ENCODE assay signal across 22 cellular contexts in the genomic region with DNA sequence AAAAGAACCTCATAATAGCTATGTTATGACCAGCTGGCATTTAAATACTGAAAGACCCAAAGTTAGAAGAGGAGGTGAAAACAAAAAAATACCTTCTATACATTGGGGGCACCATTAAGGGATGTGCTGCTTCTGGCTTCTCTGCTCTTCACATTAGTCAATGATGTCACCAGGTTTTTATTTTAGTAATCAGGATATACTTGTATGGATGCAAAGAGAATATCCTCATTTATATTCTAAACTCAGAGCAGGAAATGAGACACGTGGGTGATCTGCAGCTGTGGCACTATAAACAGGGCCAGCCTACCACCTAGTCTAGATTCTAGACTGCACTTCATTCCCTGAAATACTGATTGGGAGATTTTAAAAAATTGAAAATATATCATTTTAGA. TPM values are rescaled to one million over a fixed set of nuclear protein-coding genes. Genes with fewer than 3 reads are reported as not detected.
A peak's percentile ranks its signal among the peaks of the same experiment; 100 is the strongest.
DNase-seq lines count a peak whose midpoint lies in the region; ATAC-seq, FAIRE-seq and TF ChIP-seq lines count a peak whose summit lies in the region.
"Had no signal": no experiment of that assay in that cellular context is flagged by ENCODE, and none has a peak within 500 bp of the region (broad histone marks: within the 10 kb centered on the region; RNA-seq: fewer than 3 reads in every experiment).

No MANE protein-coding gene starts in this region.

- DNase-seq in activated B cell treated with CpG ODN at 0.5 μM for 24 hours (no peak), HPDE6-E6E7 (ENCODE audit: extremely low spot score) (no peak), NCI-H2196 treated with DMSO at 0.1 percent for 48 hours (lab: John Stamatoyannopoulos, UW; ENCODE audit: unreplicated experiment) (no peak), H54 (ENCODE audit: insufficient read length, low spot score) (no peak), suprapubic skin (ENCODE audit: low spot score in 2 of 2) (no peak)
- DNase-seq: activated CD8-positive, alpha-beta memory T cell treated with anti-CD3 and anti-CD28 coated beads, Interleukin-2, amount 10 ng/mL, durations not matched to agents 7 days and 5 days; activated naive CD4-positive, alpha-beta T cell treated with anti-CD3 and anti-CD28 coated beads, Interleukin-2, amount 10 ng/mL, durations not matched to agents 7 days and 5 days; AML-193; DMS53; foreskin melanocyte; lower lobe of right lung; NCI-H526; retina; upper lobe of left lung had no signal

- peaks cover 4% of the 10 kb centered on the region for H3K27me3 Mint-ChIP-seq in activated B cell treated with CpG ODN at 0.5 μM for 24 hours
- H3K27me3 Mint-ChIP-seq: activated CD8-positive, alpha-beta memory T cell treated with anti-CD3 and anti-CD28 coated beads, Interleukin-2, amount 10 ng/mL, durations not matched to agents 7 days and 5 days; activated naive CD4-positive, alpha-beta T cell treated with anti-CD3 and anti-CD28 coated beads, Interleukin-2, amount 10 ng/mL, durations not matched to agents 7 days and 5 days had no signal

- H3K27me3 ChIP-seq in suprapubic skin: no peaks in the 10 kb centered on the region
- H3K27me3 ChIP-seq: breast epithelium, upper lobe of left lung had no signal

- H3K4me3 Mint-ChIP-seq in activated B cell treated with CpG ODN at 0.5 μM for 24 hours: no peak overlapping the region
- H3K4me3 Mint-ChIP-seq: activated CD8-positive, alpha-beta memory T cell treated with anti-CD3 and anti-CD28 coated beads, Interleukin-2, amount 10 ng/mL, durations not matched to agents 7 days and 5 days; activated naive CD4-positive, alpha-beta T cell treated with anti-CD3 and anti-CD28 coated beads, Interleukin-2, amount 10 ng/mL, durations not matched to agents 7 days and 5 days; neural crest cell; WTC11 had no signal

- CTCF ChIA-PET in activated B cell treated with CpG ODN at 0.5 μM for 24 hours (lab: Charles Lee): no interaction called here

- TF ChIP-seq EP300 in suprapubic skin (IDR thresholded peaks at IDR 0.05): no peak

- POLR2A ChIA-PET in activated B cell treated with CpG ODN at 0.5 μM for 24 hours (lab: Charles Lee): no interaction called here

- no peaks in the 10 kb centered on the region for H3K36me3 Mint-ChIP-seq in activated B cell treated with CpG ODN at 0.5 μM for 24 hours (ENCODE audit: low read depth)
- H3K36me3 Mint-ChIP-seq: activated CD8-positive, alpha-beta memory T cell treated with anti-CD3 and anti-CD28 coated beads, Interleukin-2, amount 10 ng/mL, durations not matched to agents 7 days and 5 days; activated naive CD4-positive, alpha-beta T cell treated with anti-CD3 and anti-CD28 coated beads, Interleukin-2, amount 10 ng/mL, durations not matched to agents 7 days and 5 days; WTC11 had no signal

- TF ChIP-seq POLR2A in H54 (IDR thresholded peaks at IDR 0.05; ENCODE audit: low read depth, low read length): no peak
- no peak for TF ChIP-seq POLR2A in suprapubic skin (IDR thresholded peaks at IDR 0.05)

- H3K4me1 ChIP-seq in suprapubic skin: peaks cover 3% of the 10 kb centered on the region
- H3K4me1 ChIP-seq: breast epithelium had no signal

- H3K27ac Mint-ChIP-seq in activated B cell treated with CpG ODN at 0.5 μM for 24 hours: no peak overlapping the region
- H3K27ac Mint-ChIP-seq: activated CD8-positive, alpha-beta memory T cell treated with anti-CD3 and anti-CD28 coated beads, Interleukin-2, amount 10 ng/mL, durations not matched to agents 7 days and 5 days; activated naive CD4-positive, alpha-beta T cell treated with anti-CD3 and anti-CD28 coated beads, Interleukin-2, amount 10 ng/mL, durations not matched to agents 7 days and 5 days; WTC11 had no signal

- H3K4me3 ChIP-seq in suprapubic skin: no peak overlapping the region
- H3K4me3 ChIP-seq: breast epithelium, lower lobe of right lung, upper lobe of left lung had no signal

- intact Hi-C loops in activated B cell treated with CpG ODN at 0.5 μM for 24 hours (cut with micrococcal nuclease): no loop called here

- FAIRE-seq in H54 (lab: Jason Lieb, UNC): no peak
- FAIRE-seq: RCC 7860 had no signal

- no peaks in the 10 kb centered on the region for H3K9me3 Mint-ChIP-seq in activated B cell treated with CpG ODN at 0.5 μM for 24 hours
- H3K9me3 Mint-ChIP-seq: activated naive CD4-positive, alpha-beta T cell treated with anti-CD3 and anti-CD28 coated beads, Interleukin-2, amount 10 ng/mL, durations not matched to agents 7 days and 5 days; neural crest cell had no signal

- H3K36me3 ChIP-seq in suprapubic skin: no peaks in the 10 kb centered on the region
- H3K36me3 ChIP-seq: breast epithelium, lower lobe of right lung, upper lobe of left lung had no signal

- H3K4me1 Mint-ChIP-seq in activated B cell treated with CpG ODN at 0.5 μM for 24 hours: peaks cover 7% of the 10 kb centered on the region
- H3K4me1 Mint-ChIP-seq: activated CD8-positive, alpha-beta memory T cell treated with anti-CD3 and anti-CD28 coated beads, Interleukin-2, amount 10 ng/mL, durations not matched to agents 7 days and 5 days; activated naive CD4-positive, alpha-beta T cell treated with anti-CD3 and anti-CD28 coated beads, Interleukin-2, amount 10 ng/mL, durations not matched to agents 7 days and 5 days; WTC11 had no signal

- no peaks in the 10 kb centered on the region for H3K9me3 ChIP-seq in suprapubic skin
- H3K9me3 ChIP-seq: breast epithelium, lower lobe of right lung, upper lobe of left lung had no signal

- TF ChIP-seq CTCF in activated B cell treated with CpG ODN at 0.5 μM for 24 hours (IDR thresholded peaks at IDR 0.05): no peak
- TF ChIP-seq CTCF in suprapubic skin (IDR thresholded peaks at IDR 0.05): no peak

- H3K27ac ChIP-seq in suprapubic skin: no peak overlapping the region
- H3K27ac ChIP-seq: breast epithelium, KMS-11, lower lobe of right lung, upper lobe of left lung had no signal

- ATAC-seq in GM18861 (IDR thresholded peaks at IDR 0.05; ENCODE audit: unreplicated experiment): peak; percentile 17
- peak; percentile 36 for ATAC-seq in GM21528 (IDR thresholded peaks at IDR 0.05; ENCODE audit: low FRiP score, unreplicated experiment)
- ATAC-seq in HG02938 (IDR thresholded peaks at IDR 0.05; ENCODE audit: unreplicated experiment): peak; percentile 24
- ATAC-seq in activated B cell treated with CpG ODN at 0.5 μM for 24 hours (ENCODE audit: low read depth): peak; percentile 31
- ATAC-seq: activated CD8-positive, alpha-beta memory T cell treated with anti-CD3 and anti-CD28 coated beads, Interleukin-2, amount 10 ng/mL, durations not matched to agents 7 days and 5 days; lower lobe of right lung; WTC11 had no signal

- 52% methylated on average over 1 of the region's 1 CpG for whole genome bisulfite sequencing in suprapubic skin

RNA-seq across cellular contexts. Expression of a gene that starts 51.2 kb away (rescaled TPM):
- total RNA-seq in activated B cell treated with CpG ODN at 0.5 μM for 24 hours: 0.51 TPM in 1 of 2 replicates, not detected in the other
- total RNA-seq in suprapubic skin: 10 to 100 TPM; 62.3 to 75.0 (median 70.0) TPM
- total RNA-seq: activated CD8-positive, alpha-beta memory T cell treated with anti-CD3 and anti-CD28 coated beads, Interleukin-2, amount 10 ng/mL, durations not matched to agents 7 days and 5 days had no signal

Comparison
In these comparisons a context has a peak if more than half of its experiments do, and no peak if none do; other contexts are left out.
1. RNA of a gene that starts 51.2 kb away (total RNA-seq): 62.3 to 75.0 TPM in suprapubic skin; 0.51 TPM in activated B cell treated with CpG ODN at 0.5 μM for 24 hours; every median in the first group is over 10 times any median in the second.
2. Peak in every context shown above with its lines, with median percentiles within 50 percentile points of each other: ATAC-seq.